In the genomic region with DNA sequence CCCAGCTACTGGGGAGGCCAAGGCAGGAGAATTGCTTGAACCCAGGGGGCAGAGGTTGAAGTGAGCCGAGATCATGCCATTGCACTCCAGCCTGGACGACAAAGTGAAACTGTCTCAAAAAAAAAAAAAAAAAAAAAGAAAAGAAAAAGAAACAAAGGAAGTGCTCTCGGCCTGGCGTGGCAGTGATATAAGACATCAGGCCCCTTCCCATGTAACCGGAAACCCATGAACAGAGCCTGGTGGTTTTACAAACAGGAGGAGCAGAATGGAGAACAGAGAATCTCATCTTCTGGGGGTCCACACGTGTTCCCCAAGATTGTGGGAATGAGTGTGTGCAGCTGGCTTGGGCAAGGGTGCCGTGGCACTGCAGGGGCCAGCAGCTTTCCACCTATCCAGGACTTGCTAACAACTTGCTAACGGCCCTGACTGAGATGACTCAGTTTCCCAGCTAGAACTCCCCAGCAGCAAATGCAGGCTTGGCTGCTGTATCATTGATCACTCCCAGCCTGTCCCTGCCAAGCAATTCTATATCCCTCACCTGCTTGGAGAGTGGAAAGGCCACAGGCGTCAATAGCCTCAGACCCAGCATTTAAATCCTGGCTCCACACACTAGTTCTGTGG, we compare ENCODE assay signal across 1 cellular context.
TF ChIP-seq lines count a peak whose summit lies in the region.

No MANE protein-coding gene starts in this region.

TF ChIP-seq in IMR-90, 13 proteins besides CTCF, POLR2A, EP300 and RAD21:
- TF ChIP-seq, protein P1, sequence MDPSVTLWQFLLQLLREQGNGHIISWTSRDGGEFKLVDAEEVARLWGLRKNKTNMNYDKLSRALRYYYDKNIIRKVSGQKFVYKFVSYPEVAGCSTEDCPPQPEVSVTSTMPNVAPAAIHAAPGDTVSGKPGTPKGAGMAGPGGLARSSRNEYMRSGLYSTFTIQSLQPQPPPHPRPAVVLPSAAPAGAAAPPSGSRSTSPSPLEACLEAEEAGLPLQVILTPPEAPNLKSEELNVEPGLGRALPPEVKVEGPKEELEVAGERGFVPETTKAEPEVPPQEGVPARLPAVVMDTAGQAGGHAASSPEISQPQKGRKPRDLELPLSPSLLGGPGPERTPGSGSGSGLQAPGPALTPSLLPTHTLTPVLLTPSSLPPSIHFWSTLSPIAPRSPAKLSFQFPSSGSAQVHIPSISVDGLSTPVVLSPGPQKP (IDR thresholded peaks at IDR 0.05; ENCODE audit: borderline replicate concordance, low read depth, low read length): no peak
- TF ChIP-seq MXI1 (IDR thresholded peaks at IDR 0.05; ENCODE audit: borderline replicate concordance, low read depth, low read length): no peak
